Comparison of ENCODE assay signal across 15 cellular contexts in the genomic region with DNA sequence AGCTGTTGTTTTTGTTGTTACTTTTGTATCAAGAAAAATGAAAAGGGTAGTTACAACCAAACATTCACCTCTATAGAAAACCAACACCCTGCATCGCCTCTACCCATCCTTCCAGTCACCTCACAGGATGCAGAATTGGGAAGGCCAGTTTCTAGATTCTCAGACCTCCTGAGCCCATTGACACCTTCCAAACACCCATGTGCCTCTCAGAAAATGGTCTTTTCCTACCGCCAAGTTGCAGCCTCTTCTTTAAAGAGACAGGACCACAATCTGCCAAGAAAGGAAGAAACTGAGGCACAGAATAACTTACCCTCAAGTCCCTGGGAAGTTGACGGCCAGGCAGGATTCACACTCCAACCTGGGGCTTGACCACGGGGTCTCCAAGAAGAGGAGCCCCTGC.
DNase-seq lines count a peak whose midpoint lies in the region; ATAC-seq lines count a peak whose summit lies in the region.
"Had no signal": no experiment of that assay in that cellular context is flagged by ENCODE, and none has a peak within 500 bp of the region (broad histone marks: within the 10 kb centered on the region; RNA-seq: fewer than 3 reads in every experiment).

No MANE protein-coding gene starts in this region.

- H3K4me2 ChIP-seq in BLaER1 (peak overlapping the region; percentile 92), mesenchymal stem cell (ENCODE audit: low read length, poor library complexity, severe bottlenecking) (no peak overlapping the region)

- no peak overlapping the region for H4K91ac ChIP-seq in mesenchymal stem cell (ENCODE audit: low read length)

- H3K23ac ChIP-seq in mesenchymal stem cell (ENCODE audit: low read length in 2 of 2): no peak overlapping the region

- no peak overlapping the region for H3K4ac ChIP-seq in mesenchymal stem cell (ENCODE audit: low read depth in 1 of 2, low read length in 2 of 2)

- no peak overlapping the region for H4K8ac ChIP-seq in mesenchymal stem cell (ENCODE audit: low read length)

- H2AK5ac ChIP-seq in mesenchymal stem cell (ENCODE audit: low read length, severe bottlenecking): no peak overlapping the region

- H3K18ac ChIP-seq in mesenchymal stem cell (ENCODE audit: low read depth in 1 of 2, low read length in 2 of 2): peak overlapping the region in 1 of 2 experiments; percentile 48

- WGBS in mesenchymal stem cell: 92% methylated on average over 4 of the region's 4 CpGs

- no peak overlapping the region for H3K14ac ChIP-seq in mesenchymal stem cell (ENCODE audit: low read length in 2 of 2)

- H3K9me3 ChIP-seq in BLaER1 (no peaks in the 10 kb centered on the region), mesenchymal stem cell (ENCODE audit: control insufficient read depth, low read length) (no peaks in the 10 kb centered on the region), stomach smooth muscle (ENCODE audit: control insufficient read depth in 2 of 2, low read length in 2 of 2) (no peaks in the 10 kb centered on the region)

- H2BK15ac ChIP-seq in mesenchymal stem cell (ENCODE audit: low read depth, poor library complexity, severe bottlenecking): no peak overlapping the region

- H4K20me1 ChIP-seq in BLaER1: peaks cover 29% of the 10 kb centered on the region

- H3K27me3 ChIP-seq in BLaER1 (no peaks in the 10 kb centered on the region), mesenchymal stem cell (ENCODE audit: control insufficient read depth in 1 of 2, insufficient read depth in 1 of 2, low read length in 2 of 2) (no peaks in the 10 kb centered on the region), stomach smooth muscle (ENCODE audit: control insufficient read depth in 1 of 2, insufficient read depth in 2 of 2, low read length in 2 of 2) (no peaks in the 10 kb centered on the region)

- H3K4me1 ChIP-seq in BLaER1 (peaks cover 68% of the 10 kb centered on the region), mesenchymal stem cell (ENCODE audit: control insufficient read depth, insufficient read depth, low read depth, low read length) (peaks cover 40% of the 10 kb centered on the region), stomach smooth muscle (ENCODE audit: control insufficient read depth, insufficient read depth, low read length) (peaks cover 96% of the 10 kb centered on the region)

- H2AFZ ChIP-seq in mesenchymal stem cell (ENCODE audit: low read depth, low read length): no peak overlapping the region

- H3K36me3 ChIP-seq in BLaER1: peaks cover 49% of the 10 kb centered on the region
- H3K36me3 ChIP-seq in mesenchymal stem cell (ENCODE audit: control insufficient read depth in 1 of 2, insufficient read depth in 2 of 2, low read depth in 1 of 2, low read length in 2 of 2): peaks cover 46 to 79% of the 10 kb centered on the region in 2 experiments
- peaks cover 26 to 39% of the 10 kb centered on the region in 2 donors for H3K36me3 ChIP-seq in stomach smooth muscle (ENCODE audit: control insufficient read depth in 2 of 2, insufficient read depth in 2 of 2, low read length in 2 of 2)

- DNase-seq in caudate nucleus (lab: John Stamatoyannopoulos, UW) (no peak), mesenchymal stem cell (no peak)
- no peak for DNase-seq in activated naive CD4-positive, alpha-beta T cell treated with anti-CD3 and anti-CD28 coated beads, Interleukin-2, amount 50 U/mL, for 16 hours
- no peak for DNase-seq in activated T-cell treated with anti-CD3 and anti-CD28 coated beads, Interleukin-2, amount 50 U/mL, for 48 hours
- DNase-seq: activated naive CD8-positive, alpha-beta T cell treated with anti-CD3 and anti-CD28 coated beads, Interleukin-2, amount 10 ng/mL, durations not matched to agents 7 days and 5 days; NCI-H1436; NCI-H526; stimulated activated CD4-positive, alpha-beta T cell treated with anti-CD3 and anti-CD28 coated beads, Interleukin-4, amount 100 ng/mL, for 4 hours; T-cell had no signal

- H2BK5ac ChIP-seq in mesenchymal stem cell (ENCODE audit: low read depth, low read length, poor library complexity, severe bottlenecking): no peak overlapping the region

- H3K27ac ChIP-seq in BLaER1 (peak overlapping the region; percentile 77), caudate nucleus (ENCODE audit: low read depth, low read length) (peak overlapping the region; percentile 56), mesenchymal stem cell (ENCODE audit: low read length, poor library complexity, severe bottlenecking) (no peak overlapping the region), stomach smooth muscle (ENCODE audit: low read length) (peak overlapping the region; percentile 97)

- H3K4me3 ChIP-seq in BLaER1 (peak overlapping the region; percentile 47; the same call in 1 of the 2 replicates), mesenchymal stem cell (ENCODE audit: insufficient read depth in 1 of 2, low read depth in 1 of 2, low read length in 2 of 2) (peak overlapping the region in 1 of 2 experiments; percentile 51), stomach smooth muscle (ENCODE audit: low read length in 2 of 2) (peak overlapping the region in 1 of 2 donors; percentile 35)

- no peak overlapping the region for H2BK12ac ChIP-seq in mesenchymal stem cell (ENCODE audit: low read length in 2 of 2)

- peaks cover 32% of the 10 kb centered on the region for H3K79me1 ChIP-seq in mesenchymal stem cell (replicated peaks; ENCODE audit: low read length, poor library complexity, severe bottlenecking)

- ATAC-seq in esophagus mucosa (no peak), HG02642 (IDR thresholded peaks at IDR 0.05; ENCODE audit: poor library complexity, unreplicated experiment) (no peak)
- ATAC-seq: Panc1; stimulated activated memory B cell treated with anti-CD40 and anti-IgM and Interleukin-4, amounts not matched to agents 10 μg/mL and 1 μg/mL and 100 μg/mL, for 72 hours; T-cell had no signal

- no peak overlapping the region for H2BK120ac ChIP-seq in mesenchymal stem cell (ENCODE audit: low read depth, low read length)

- H3K9ac ChIP-seq in BLaER1: peak overlapping the region; percentile 26
- peak overlapping the region; percentile 19 for H3K9ac ChIP-seq in mesenchymal stem cell (ENCODE audit: low read length)
- H3K9ac ChIP-seq in stomach smooth muscle (ENCODE audit: low read length in 2 of 2): peak overlapping the region; percentile 16 to 55
